13 cellular contexts compared by ENCODE assay signal in the genomic region with DNA sequence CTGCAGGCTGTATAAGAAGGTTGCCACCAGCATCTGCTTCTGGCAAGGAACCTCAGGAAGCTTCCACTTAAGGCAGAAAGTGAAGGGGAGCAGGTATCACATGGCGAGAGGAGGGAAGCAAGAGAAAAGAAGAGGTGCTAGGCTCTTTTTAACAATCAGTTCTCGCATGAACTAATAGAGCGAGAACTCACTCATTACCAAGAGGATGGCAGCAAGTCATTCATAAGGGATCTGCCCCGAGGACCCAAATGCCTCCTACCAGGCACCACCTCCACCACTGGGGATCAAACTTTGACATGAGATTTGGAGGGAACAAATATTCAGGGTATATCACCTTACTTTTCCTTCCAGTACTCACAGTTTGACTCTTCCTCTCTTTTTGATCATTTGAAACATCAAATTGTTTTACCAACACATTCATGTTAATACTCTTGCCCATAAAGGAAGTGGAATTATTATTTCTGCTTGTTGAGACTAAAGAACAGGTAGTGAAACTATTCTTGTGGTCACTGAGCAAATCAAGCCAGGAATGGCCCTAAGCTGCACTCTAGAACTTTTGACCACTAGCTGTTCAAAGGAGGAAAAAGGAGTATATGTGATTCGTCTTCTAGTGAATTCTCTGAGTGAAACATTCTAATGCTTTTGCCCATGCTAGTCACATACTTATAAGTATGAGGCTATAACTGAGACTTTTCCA. TPM values are rescaled to one million over a fixed set of nuclear protein-coding genes. Genes with fewer than 3 reads are reported as not detected.
DNase-seq lines count a peak whose midpoint lies in the region; ATAC-seq, FAIRE-seq and TF ChIP-seq lines count a peak whose summit lies in the region.
"Had no signal": no experiment of that assay in that cellular context is flagged by ENCODE, and none has a peak within 500 bp of the region (broad histone marks: within the 10 kb centered on the region; RNA-seq: fewer than 3 reads in every experiment).

No MANE protein-coding gene starts in this region.

- peak; percentile 95 for ATAC-seq in GM18498 (IDR thresholded peaks at IDR 0.05; ENCODE audit: unreplicated experiment)
- ATAC-seq in GM21360 (IDR thresholded peaks at IDR 0.05; ENCODE audit: unreplicated experiment), result peak; percentile 86
- ATAC-seq in HG03039 (IDR thresholded peaks at IDR 0.05; ENCODE audit: unreplicated experiment), result peak; percentile 82

- no peak for TF ChIP-seq CTCF in kidney (IDR thresholded peaks at IDR 0.05; ENCODE audit: borderline replicate concordance, extremely low read depth, insufficient read depth)

- FAIRE-seq in kidney (lab: Jason Lieb, UNC) (no peak), H54 (lab: Jason Lieb, UNC) (no peak)
- FAIRE-seq: urothelium cell line had no signal

- H3K9ac ChIP-seq in kidney (ENCODE audit: low read length in 2 of 2), result no peak overlapping the region

- no peak overlapping the region for H3K4me3 ChIP-seq in kidney (ENCODE audit: low read length in 2 of 2)
- H3K4me3 ChIP-seq: left ventricle myocardium inferior, Peyer's patch had no signal

- intact Hi-C loops in kidney (cut with DNase I), result no loop called here

- H3K9me3 ChIP-seq in kidney (ENCODE audit: control insufficient read depth in 1 of 2, low read length in 2 of 2), result no peaks in the 10 kb centered on the region
- H3K9me3 ChIP-seq: left ventricle myocardium inferior, Peyer's patch had no signal

- TF ChIP-seq POLR2A in H54 (IDR thresholded peaks at IDR 0.05; ENCODE audit: low read depth, low read length), result no peak

- DNase-seq in NOMO-1 (lab: John Stamatoyannopoulos, UW; ENCODE audit: unreplicated experiment in 2 of 2) (peak; percentile 41 to 85), kidney (no peak), H54 (ENCODE audit: insufficient read length, low spot score) (no peak), NCI-H524 (lab: John Stamatoyannopoulos, UW) (no peak)
- no peak for DNase-seq in activated CD4-positive, CD25-positive, alpha-beta regulatory T cell (lab: John Stamatoyannopoulos, UW)
- DNase-seq: activated effector memory CD4-positive, alpha-beta T cell treated with Interleukin-2 at 50 U/mL for 16 hours; left ventricle myocardium inferior; NCI-H1436; Peyer's patch had no signal

- no peaks in the 10 kb centered on the region for H3K4me1 ChIP-seq in kidney (ENCODE audit: control insufficient read depth in 1 of 2, insufficient read depth in 1 of 2, low read depth in 1 of 2, low read length in 2 of 2)
- H3K4me1 ChIP-seq: left ventricle myocardium inferior, Peyer's patch had no signal

- no peaks in the 10 kb centered on the region for H3K36me3 ChIP-seq in kidney (ENCODE audit: control insufficient read depth in 1 of 2, insufficient read depth in 2 of 2, low read length in 2 of 2)
- H3K36me3 ChIP-seq: left ventricle myocardium inferior, Peyer's patch had no signal

- H3K27ac ChIP-seq in kidney (ENCODE audit: low read depth in 2 of 2, low read length in 2 of 2), result no peak overlapping the region
- H3K27ac ChIP-seq: left ventricle myocardium inferior, Peyer's patch had no signal

RNA-seq across cellular contexts. Expression of a gene that starts 45.0 kb away (rescaled TPM):
- 12.2 TPM for total RNA-seq in kidney
- 3.1 TPM for polyA plus RNA-seq in kidney (ENCODE audit: insufficient read depth, low read depth, low replicate concordance)

RNA-seq across cellular contexts. Expression of a gene that starts 45.2 kb away (rescaled TPM):
- 11.7 TPM for total RNA-seq in kidney
- polyA plus RNA-seq in kidney (ENCODE audit: insufficient read depth, low read depth, low replicate concordance), result 4.3 TPM

Comparison
In these comparisons a context has a peak if more than half of its experiments do, and no peak if none do; other contexts are left out.
1. DNase-seq: peak in NOMO-1 (2 of 2); none in kidney (single experiment), activated CD4-positive, CD25-positive, alpha-beta regulatory T cell (0 of 4), H54 (single experiment) and NCI-H524 (0 of 2).
2. Peak in every context shown above with its lines, with median percentiles within 50 percentile points of each other: ATAC-seq.